ENCODE assay signal across 9 cellular contexts in the genomic region with DNA sequence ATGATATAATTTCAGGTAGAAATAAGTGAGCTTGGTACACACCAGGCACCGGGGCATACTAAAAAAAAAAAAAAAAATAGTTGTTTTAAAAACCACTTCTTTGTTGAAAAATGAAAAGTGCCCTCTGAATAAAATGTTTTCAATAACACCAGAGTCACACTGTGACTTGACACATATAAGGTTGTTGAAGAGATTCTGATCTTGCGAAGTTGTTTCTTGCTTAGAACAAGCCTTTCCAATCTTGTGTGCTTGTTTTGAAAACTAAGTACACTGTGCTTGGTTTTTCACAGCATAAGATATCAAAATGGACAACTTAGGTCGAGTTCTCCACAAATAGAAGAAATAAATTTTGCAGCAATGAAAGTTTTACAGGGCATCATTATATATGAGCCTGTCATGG.
"Had no signal": no experiment of that assay in that cellular context is flagged by ENCODE, and none has a peak within 500 bp of the region (broad histone marks: within the 10 kb centered on the region; RNA-seq: fewer than 3 reads in every experiment).

No MANE protein-coding gene starts in this region.

- H3K4me2 ChIP-seq: GM23338 had no signal

- H3K4me1 ChIP-seq: HAP-1 had no signal

- H3K9ac ChIP-seq: GM23248 had no signal

- H3K27ac ChIP-seq: GM23248 had no signal

- DNase-seq: GM23248, GOT3, H7, H9, HCEC 1CT, HFFc6 had no signal

- H3K36me3 ChIP-seq: HAP-1 had no signal

- H3K9me3 ChIP-seq: HAP-1 had no signal

- H3K4me3 Mint-ChIP-seq: GM23338, H9, HFFc6 had no signal

- H3K9me3 Mint-ChIP-seq: GM23338 had no signal

- H3K4me3 ChIP-seq: GM23248, GM23338, HAP-1 had no signal

- ATAC-seq: GM23338, HCT116 had no signal

- H3K27ac Mint-ChIP-seq: GM23338, H9, HFFc6 had no signal

- H2AFZ ChIP-seq: GM23248, GM23338 had no signal
